In the genomic region with DNA sequence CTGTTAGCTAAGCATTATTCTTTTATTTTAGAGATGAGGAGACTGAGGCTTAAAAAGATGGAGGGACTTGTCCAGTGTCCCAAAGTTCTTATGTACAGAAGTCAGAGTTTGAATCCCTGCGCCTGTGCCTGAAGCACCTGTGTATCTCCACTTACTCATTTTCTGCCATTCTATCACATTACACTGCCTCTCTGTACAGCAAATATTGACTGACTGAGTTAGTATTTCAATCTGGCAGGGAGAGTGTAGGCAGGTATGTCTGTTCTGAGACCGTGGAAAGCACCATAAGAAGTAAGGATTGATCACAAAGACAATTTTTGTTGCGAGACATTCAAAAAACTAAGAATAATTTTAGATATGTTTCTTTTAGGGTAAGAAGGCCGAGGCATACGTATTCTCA, we compare ENCODE assay signal across 23 cellular contexts.
DNase-seq lines count a peak whose midpoint lies in the region; ATAC-seq and TF ChIP-seq lines count a peak whose summit lies in the region.
"Had no signal": no experiment of that assay in that cellular context is flagged by ENCODE, and none has a peak within 500 bp of the region (broad histone marks: within the 10 kb centered on the region; RNA-seq: fewer than 3 reads in every experiment).

No MANE protein-coding gene starts in this region.

- H3K27me3 Mint-ChIP-seq in activated T-helper 1 cell treated with anti-CD3 and anti-CD28 coated beads, Interleukin-12 subunit alpha, Interleukin-12 subunit beta, Interleukin-2, Interleukin-4 antibody, amounts not matched to agents 30 ng/mL and 10 ng/mL and 1 ng/mL, durations not matched to agents 14 hours and 24 hours and 36 hours (ENCODE audit: insufficient read depth), result no peaks in the 10 kb centered on the region
- H3K27me3 Mint-ChIP-seq: activated naive CD4-positive, alpha-beta T cell treated with anti-CD3 and anti-CD28 coated beads, Interleukin-2, amount 10 ng/mL, durations not matched to agents 7 days and 5 days; brain; dendritic cell treated with granulocyte-macrophage colony-stimulating factor and Interleukin-4, amounts not matched to agents 40 ng/mL and 50 ng/mL, for 4 days; naive B cell had no signal

- H3K9me3 ChIP-seq in body of pancreas, result no peaks in the 10 kb centered on the region
- no peaks in the 10 kb centered on the region for H3K9me3 ChIP-seq in sigmoid colon
- H3K9me3 ChIP-seq: Peyer's patch, thyroid gland had no signal

- no peak overlapping the region for H3K27ac Mint-ChIP-seq in activated T-helper 1 cell treated with anti-CD3 and anti-CD28 coated beads, Interleukin-12 subunit alpha, Interleukin-12 subunit beta, Interleukin-2, Interleukin-4 antibody, amounts not matched to agents 30 ng/mL and 10 ng/mL and 1 ng/mL, durations not matched to agents 14 hours and 24 hours and 36 hours
- H3K27ac Mint-ChIP-seq: activated naive CD4-positive, alpha-beta T cell treated with anti-CD3 and anti-CD28 coated beads, Interleukin-2, amount 10 ng/mL, durations not matched to agents 7 days and 5 days; brain; dendritic cell treated with granulocyte-macrophage colony-stimulating factor and Interleukin-4, amounts not matched to agents 40 ng/mL and 50 ng/mL, for 4 days; naive B cell had no signal

- H3K9me3 Mint-ChIP-seq in activated T-helper 1 cell treated with anti-CD3 and anti-CD28 coated beads, Interleukin-12 subunit alpha, Interleukin-12 subunit beta, Interleukin-2, Interleukin-4 antibody, amounts not matched to agents 30 ng/mL and 10 ng/mL and 1 ng/mL, durations not matched to agents 14 hours and 24 hours and 36 hours, result no peaks in the 10 kb centered on the region
- H3K9me3 Mint-ChIP-seq: activated naive CD4-positive, alpha-beta T cell treated with anti-CD3 and anti-CD28 coated beads, Interleukin-2, amount 10 ng/mL, durations not matched to agents 7 days and 5 days; brain; dendritic cell treated with granulocyte-macrophage colony-stimulating factor and Interleukin-4, amounts not matched to agents 40 ng/mL and 50 ng/mL, for 4 days had no signal

- H3K27me3 ChIP-seq in body of pancreas (no peaks in the 10 kb centered on the region), sigmoid colon (no peaks in the 10 kb centered on the region)
- H3K27me3 ChIP-seq: Peyer's patch, thyroid gland had no signal

- no peak for TF ChIP-seq EP300 in sigmoid colon (IDR thresholded peaks at IDR 0.05)

- WGBS in body of pancreas, 2 donors, result 27 to 30% methylated on average over 5 of the region's 5 CpGs
- WGBS in sigmoid colon, 2 donors, result 66 to 78% methylated on average over 5 of the region's 5 CpGs

- no peaks in the 10 kb centered on the region for H3K36me3 ChIP-seq in body of pancreas (replicated peaks in 1 of 2; ENCODE audit: insufficient read depth in 1 of 2, low read depth in 2 of 2)
- no peaks in the 10 kb centered on the region for H3K36me3 ChIP-seq in sigmoid colon
- H3K36me3 ChIP-seq: Peyer's patch, thyroid gland had no signal

- no peaks in the 10 kb centered on the region for H3K4me1 Mint-ChIP-seq in activated T-helper 1 cell treated with anti-CD3 and anti-CD28 coated beads, Interleukin-12 subunit alpha, Interleukin-12 subunit beta, Interleukin-2, Interleukin-4 antibody, amounts not matched to agents 30 ng/mL and 10 ng/mL and 1 ng/mL, durations not matched to agents 14 hours and 24 hours and 36 hours (ENCODE audit: low read depth)
- H3K4me1 Mint-ChIP-seq: activated naive CD4-positive, alpha-beta T cell treated with anti-CD3 and anti-CD28 coated beads, Interleukin-2, amount 10 ng/mL, durations not matched to agents 7 days and 5 days; naive B cell had no signal

- ATAC-seq in body of pancreas (peak; percentile 47), GM21367 (IDR thresholded peaks at IDR 0.05; ENCODE audit: unreplicated experiment) (no peak), sciatic nerve (no peak)

- no peak overlapping the region for H3K4me3 ChIP-seq in body of pancreas
- H3K4me3 ChIP-seq in sigmoid colon, result no peak overlapping the region
- H3K4me3 ChIP-seq: lung, thyroid gland had no signal

- TF ChIP-seq CTCF in body of pancreas (IDR thresholded peaks at IDR 0.05) (no peak), sigmoid colon (IDR thresholded peaks at IDR 0.05) (no peak)

- H3K4me1 ChIP-seq in body of pancreas, result peaks cover 8% of the 10 kb centered on the region
- peaks cover 0 to 60% (median 29%) of the 10 kb centered on the region in 4 donors for H3K4me1 ChIP-seq in sigmoid colon
- H3K4me1 ChIP-seq: Peyer's patch, thyroid gland had no signal

- H3K27ac ChIP-seq in body of pancreas (no peak overlapping the region), sigmoid colon (peak overlapping the region in 3 of 4 donors; percentile 20 to 47 (median 45))
- H3K27ac ChIP-seq: epithelial cell of prostate, KMS-11, Peyer's patch, thyroid gland had no signal

- no peak for TF ChIP-seq POLR2A in body of pancreas (IDR thresholded peaks at IDR 0.05)
- TF ChIP-seq POLR2A in sigmoid colon (IDR thresholded peaks at IDR 0.05), result no peak

- no peak overlapping the region for H3K4me3 Mint-ChIP-seq in activated T-helper 1 cell treated with anti-CD3 and anti-CD28 coated beads, Interleukin-12 subunit alpha, Interleukin-12 subunit beta, Interleukin-2, Interleukin-4 antibody, amounts not matched to agents 30 ng/mL and 10 ng/mL and 1 ng/mL, durations not matched to agents 14 hours and 24 hours and 36 hours
- H3K4me3 Mint-ChIP-seq: activated naive CD4-positive, alpha-beta T cell treated with anti-CD3 and anti-CD28 coated beads, Interleukin-2, amount 10 ng/mL, durations not matched to agents 7 days and 5 days; brain; dendritic cell treated with granulocyte-macrophage colony-stimulating factor and Interleukin-4, amounts not matched to agents 40 ng/mL and 50 ng/mL, for 4 days; naive B cell had no signal

- intact Hi-C loops in body of pancreas (cut with DNase I) (no loop called here), sigmoid colon (cut with DNase I) (loop anchor here (10.0 kb wide), 1 partner anchor 163 kb away; no protein-coding TSS in a partner anchor), sciatic nerve (cut with DNase I) (no loop called here)
- intact Hi-C loops in activated T-helper 1 cell treated with anti-CD3 and anti-CD28 coated beads, Interleukin-12 subunit alpha, Interleukin-12 subunit beta, Interleukin-2, Interleukin-4 antibody, amounts not matched to agents 30 ng/mL and 10 ng/mL and 1 ng/mL, durations not matched to agents 14 hours and 24 hours and 36 hours (cut with micrococcal nuclease), result no loop called here

- DNase-seq in NCI-H1092 (lab: John Stamatoyannopoulos, UW), result peak; percentile 30
- DNase-seq in NCI-H69 (lab: John Stamatoyannopoulos, UW), result peak; percentile 86
- DNase-seq in body of pancreas, result peak in 1 of 4 donors; percentile 15
- DNase-seq in sigmoid colon, result no peak
- no peak for DNase-seq in activated T-helper 1 cell treated with anti-CD3 and anti-CD28 coated beads, Interleukin-12 subunit alpha, Interleukin-12 subunit beta, Interleukin-2, Interleukin-4 antibody, amounts not matched to agents 30 ng/mL and 10 ng/mL and 1 ng/mL, durations not matched to agents 14 hours and 24 hours and 36 hours (ENCODE audit: low spot score)
- DNase-seq in sciatic nerve (ENCODE audit: low spot score), result no peak
- DNase-seq: activated CD4-positive, alpha-beta T cell treated with anti-CD3 and anti-CD28 coated beads, Interleukin-2, amount 50 U/mL, for 4 hours; activated naive CD4-positive, alpha-beta T cell treated with anti-CD3 and anti-CD28 coated beads, Interleukin-2, amount 10 ng/mL, durations not matched to agents 7 days and 5 days; activated T-cell treated with anti-CD3 and anti-CD28 coated beads for 4 hours; C1 segment of cervical spinal cord; naive B cell; NCI-H1105 treated with DMSO at 0.1 percent for 48 hours; NCI-H526 treated with DMSO at 0.1 percent for 48 hours; Peyer's patch; posterior cingulate gyrus; SW 1271; thyroid gland had no signal

- H3K36me3 Mint-ChIP-seq in activated T-helper 1 cell treated with anti-CD3 and anti-CD28 coated beads, Interleukin-12 subunit alpha, Interleukin-12 subunit beta, Interleukin-2, Interleukin-4 antibody, amounts not matched to agents 30 ng/mL and 10 ng/mL and 1 ng/mL, durations not matched to agents 14 hours and 24 hours and 36 hours (ENCODE audit: low read depth), result no peaks in the 10 kb centered on the region
- H3K36me3 Mint-ChIP-seq: activated naive CD4-positive, alpha-beta T cell treated with anti-CD3 and anti-CD28 coated beads, Interleukin-2, amount 10 ng/mL, durations not matched to agents 7 days and 5 days; brain; naive B cell had no signal

Comparison
In these comparisons a context has a peak if more than half of its experiments do, and no peak if none do; other contexts are left out.
1. DNase-seq: peak in NCI-H1092 (single experiment) and NCI-H69 (single experiment); none in sigmoid colon (single experiment), activated T-helper 1 cell treated with anti-CD3 and anti-CD28 coated beads, Interleukin-12 subunit alpha, Interleukin-12 subunit beta, Interleukin-2, Interleukin-4 antibody, amounts not matched to agents 30 ng/mL and 10 ng/mL and 1 ng/mL, durations not matched to agents 14 hours and 24 hours and 36 hours (single experiment) and sciatic nerve (single experiment).
2. H3K27ac ChIP-seq: peak in sigmoid colon (3 of 4); none in body of pancreas (0 of 4).